In genomic region chr20:298755-299391, GRCh38 we compare ENCODE assay signal across 8 cellular contexts. TPM values are rescaled to one million over a fixed set of nuclear protein-coding genes. Genes with fewer than 3 reads are reported as not detected.
DNase-seq lines count a peak whose midpoint lies in the region; ATAC-seq and TF ChIP-seq lines count a peak whose summit lies in the region.

No MANE protein-coding gene starts in this region.

- peaks cover 2% of the 10 kb centered on the region for H3K27me3 Mint-ChIP-seq in activated naive CD8-positive, alpha-beta T cell treated with anti-CD3 and anti-CD28 coated beads, Interleukin-2, amount 50 U/mL, for 24 hours

- H3K36me3 ChIP-seq in SK-N-SH (replicated peaks in 1 of 2; ENCODE audit: control insufficient read depth in 1 of 2, insufficient read depth in 2 of 2, low read length in 1 of 2), result peaks cover 15 to 20% of the 10 kb centered on the region in 2 experiments
- H3K36me3 ChIP-seq in kidney epithelial cell (ENCODE audit: control insufficient read depth, insufficient read depth, low read length), result no peaks in the 10 kb centered on the region

- H3K79me2 ChIP-seq in SK-N-SH (ENCODE audit: insufficient read depth), result peaks cover 34% of the 10 kb centered on the region

- no peak for TF ChIP-seq EP300 in SK-N-SH (IDR thresholded peaks at IDR 0.05; ENCODE audit: borderline replicate concordance in 1 of 2, low read depth in 1 of 2, low read length in 1 of 2)

- H3K27ac Mint-ChIP-seq in activated naive CD8-positive, alpha-beta T cell treated with anti-CD3 and anti-CD28 coated beads, Interleukin-2, amount 50 U/mL, for 24 hours, result peak overlapping the region; percentile 99

- no peak for ATAC-seq in SK-N-SH treated with all-trans-retinoic acid at 6 μM for 48 hours
- no peak for ATAC-seq in activated naive CD8-positive, alpha-beta T cell treated with anti-CD3 and anti-CD28 coated beads, Interleukin-2, amount 50 U/mL, for 24 hours
- ATAC-seq in HG03097 (IDR thresholded peaks at IDR 0.05; ENCODE audit: low FRiP score, unreplicated experiment), result no peak
- no peak for ATAC-seq in HG03457 (IDR thresholded peaks at IDR 0.05; ENCODE audit: unreplicated experiment)

- 18% methylated on average over 16 of the region's 16 CpGs for WGBS in SK-N-SH (ENCODE audit: low lambda C conversion rate)

- peak overlapping the region; percentile 100 for H3K4me3 Mint-ChIP-seq in activated naive CD8-positive, alpha-beta T cell treated with anti-CD3 and anti-CD28 coated beads, Interleukin-2, amount 50 U/mL, for 24 hours

- DNase-seq in SK-N-SH (no peak), kidney epithelial cell (ENCODE audit: low read depth) (no peak), substantia nigra (lab: John Stamatoyannopoulos, UW) (no peak), activated gamma-delta T cell treated with Interleukin-2 at 50 U/mL for 16 hours (no peak)
- DNase-seq in activated naive CD8-positive, alpha-beta T cell treated with anti-CD3 and anti-CD28 coated beads, Interleukin-2, amount 50 U/mL, for 24 hours, result no peak

- peaks cover 18% of the 10 kb centered on the region for H3F3A ChIP-seq in SK-N-SH (replicated peaks; ENCODE audit: insufficient read depth)

- no peaks in the 10 kb centered on the region for H3K9me2 ChIP-seq in SK-N-SH

- peaks cover 55% of the 10 kb centered on the region for H3K4me1 Mint-ChIP-seq in activated naive CD8-positive, alpha-beta T cell treated with anti-CD3 and anti-CD28 coated beads, Interleukin-2, amount 50 U/mL, for 24 hours

- no peak overlapping the region for H2AFZ ChIP-seq in SK-N-SH (ENCODE audit: low read depth)

- peak overlapping the region; percentile 86 to 95; a peak in 2 of 4 replicates for H3K27ac ChIP-seq in SK-N-SH (ENCODE audit: low read depth in 2 of 2, low read length in 1 of 2)
- peak overlapping the region; percentile 93 for H3K27ac ChIP-seq in substantia nigra (ENCODE audit: low read depth, low read length, poor library complexity, severe bottlenecking)

- H3K9me3 ChIP-seq in SK-N-SH, result no peaks in the 10 kb centered on the region

- H3K9ac ChIP-seq in SK-N-SH, result peak overlapping the region; percentile 95

- H4K20me1 ChIP-seq in SK-N-SH (ENCODE audit: insufficient read depth), result peaks cover 16% of the 10 kb centered on the region

- POLR2A ChIA-PET in SK-N-SH (lab: Yijun Ruan, JAX), result interaction anchor here (1.3 to 4.8 kb wide), 4 partner anchors 11 to 48 kb away, joined by 6 to 29 read pairs (median 10); partner anchors contain the start of genes NRSN2 and SOX12

- TF ChIP-seq RAD21 in SK-N-SH (IDR thresholded peaks at IDR 0.05; ENCODE audit: low read length), result no peak

- peaks cover 37% of the 10 kb centered on the region for H3K36me3 Mint-ChIP-seq in activated naive CD8-positive, alpha-beta T cell treated with anti-CD3 and anti-CD28 coated beads, Interleukin-2, amount 50 U/mL, for 24 hours (ENCODE audit: low read depth)

- no peaks in the 10 kb centered on the region for H3K9me3 Mint-ChIP-seq in activated naive CD8-positive, alpha-beta T cell treated with anti-CD3 and anti-CD28 coated beads, Interleukin-2, amount 50 U/mL, for 24 hours

- H3K4me1 ChIP-seq in SK-N-SH (ENCODE audit: control insufficient read depth in 1 of 2, insufficient read depth in 2 of 2, low read depth in 1 of 2, low read length in 1 of 2), result peaks cover 20 to 24% of the 10 kb centered on the region in 2 experiments

- TF ChIP-seq CTCF in SK-N-SH (IDR thresholded peaks at IDR 0.05), result no peak
- no peak for TF ChIP-seq CTCF in kidney epithelial cell (IDR thresholded peaks at IDR 0.05; ENCODE audit: insufficient read depth, low read length, poor library complexity, severe bottlenecking)

- peak overlapping the region; percentile 87 to 93 for H3K4me3 ChIP-seq in SK-N-SH (ENCODE audit: low read depth in 2 of 2, low read length in 1 of 2)
- H3K4me3 ChIP-seq in kidney epithelial cell (ENCODE audit: low read depth, low read length), result peak overlapping the region; percentile 62

- H3K4me2 ChIP-seq in SK-N-SH, result peak overlapping the region; percentile 86

- H3K27me3 ChIP-seq in SK-N-SH (ENCODE audit: insufficient read depth) (no peaks in the 10 kb centered on the region), kidney epithelial cell (ENCODE audit: control insufficient read depth, insufficient read depth, low read length) (no peaks in the 10 kb centered on the region)

- CTCF ChIA-PET in SK-N-SH (lab: Yijun Ruan, JAX), result interaction anchor here (0.6 to 3.3 kb wide), 7 partner anchors 9 to 58 kb away, joined by 3 to 23 read pairs (median 3); partner anchors contain the start of gene SOX12

TF ChIP-seq in SK-N-SH, 30 proteins besides CTCF, POLR2A, EP300 and RAD21:
- 0 out of 2 replicates have a peak, but pooled peaks have one; percentile 20 for TF ChIP-seq MAX (IDR thresholded peaks at IDR 0.05; ENCODE audit: low read depth)
- TF ChIP-seq YY1 (IDR thresholded peaks at IDR 0.05; ENCODE audit: low read depth), result no peak
TF ChIP-seq in SK-N-SH: peak in this region for 1.

TF ChIP-seq in SK-N-SH treated with all-trans-retinoic acid at 6 μM for 48 hours, 23 proteins besides CTCF, POLR2A, EP300 and RAD21:
- TF ChIP-seq OSR1 (CRISPR knock-in tag; IDR thresholded peaks at IDR 0.05) (no peak), GLIS3 (CRISPR knock-in tag; IDR thresholded peaks at IDR 0.05) (no peak), POU6F1 (CRISPR knock-in tag; IDR thresholded peaks at IDR 0.05; ENCODE audit: borderline replicate concordance, low read depth) (no peak), ZNF565 (CRISPR knock-in tag; conservative IDR thresholded peaks at IDR 0.05; ENCODE audit: low read depth) (no peak), ZFP30 (CRISPR knock-in tag; IDR thresholded peaks at IDR 0.05) (no peak), CSRNP3 (CRISPR knock-in tag; IDR thresholded peaks at IDR 0.05) (no peak), SNAI2 (CRISPR knock-in tag; IDR thresholded peaks at IDR 0.05) (no peak), CSDC2 (CRISPR knock-in tag; IDR thresholded peaks at IDR 0.05) (no peak), ZNF70 (CRISPR knock-in tag; IDR thresholded peaks at IDR 0.05) (no peak), ZFP3 (CRISPR knock-in tag; IDR thresholded peaks at IDR 0.05) (no peak)

RNA-seq across cellular contexts. Expression of gene ZCCHC3, which starts 1.5 kb away (rescaled TPM):
- polyA plus RNA-seq in SK-N-SH (2012; rRNA removed), result 9.0 and 9.5 TPM in 2 replicates
- polyA plus RNA-seq in SK-N-SH (2012; cell fraction: cytosol; rRNA removed), result 8.7 and 10.1 TPM in 2 replicates
- 9.4 and 10.3 TPM in 2 replicates for polyA plus RNA-seq in SK-N-SH (2012; cell fraction: nucleus; rRNA removed)
- 16.1 and 23.3 TPM in 2 replicates for total RNA-seq in kidney epithelial cell

RNA-seq across cellular contexts. Expression of gene C20orf96, which starts 8.3 kb away (rescaled TPM):
- 16.6 and 19.4 TPM in 2 replicates for polyA plus RNA-seq in SK-N-SH (2012; rRNA removed)
- polyA plus RNA-seq in SK-N-SH (2012; cell fraction: cytosol; rRNA removed), result 11.7 and 12.4 TPM in 2 replicates
- polyA plus RNA-seq in SK-N-SH (2012; cell fraction: nucleus; rRNA removed), result 39.5 and 59.8 TPM in 2 replicates
- 8.0 and 8.1 TPM in 2 replicates for total RNA-seq in kidney epithelial cell

RNA-seq across cellular contexts. Expression of gene SOX12, which starts 26.5 kb away (rescaled TPM):
- 7.0 and 11.3 TPM in 2 replicates for polyA plus RNA-seq in SK-N-SH (2012; rRNA removed)
- polyA plus RNA-seq in SK-N-SH (2012; cell fraction: cytosol; rRNA removed), result 7.9 and 10.8 TPM in 2 replicates
- polyA plus RNA-seq in SK-N-SH (2012; cell fraction: nucleus; rRNA removed), result 44.6 and 55.2 TPM in 2 replicates
- total RNA-seq in kidney epithelial cell, result 10.2 and 13.1 TPM in 2 replicates

RNA-seq across cellular contexts. Expression of gene DEFB132, which starts 41.3 kb away (rescaled TPM):
- polyA plus RNA-seq in SK-N-SH (2012; rRNA removed), result not detected in 2 replicates
- polyA plus RNA-seq in SK-N-SH (2012; cell fraction: cytosol; rRNA removed), result not detected in 2 replicates
- polyA plus RNA-seq in SK-N-SH (2012; cell fraction: nucleus; rRNA removed), result not detected in 2 replicates
- not detected in 2 replicates for total RNA-seq in kidney epithelial cell

RNA-seq across cellular contexts. Expression of gene NRSN2, which starts 48.0 kb away (rescaled TPM):
- 88.6 and 146 TPM in 2 replicates for polyA plus RNA-seq in SK-N-SH (2012; rRNA removed)
- polyA plus RNA-seq in SK-N-SH (2012; cell fraction: cytosol; rRNA removed), result 54.7 and 100 TPM in 2 replicates
- 63.6 and 88.9 TPM in 2 replicates for polyA plus RNA-seq in SK-N-SH (2012; cell fraction: nucleus; rRNA removed)
- 36.9 and 37.5 TPM in 2 replicates for total RNA-seq in kidney epithelial cell
